Comparison of ENCODE assay signal across 11 cellular contexts in the genomic region with DNA sequence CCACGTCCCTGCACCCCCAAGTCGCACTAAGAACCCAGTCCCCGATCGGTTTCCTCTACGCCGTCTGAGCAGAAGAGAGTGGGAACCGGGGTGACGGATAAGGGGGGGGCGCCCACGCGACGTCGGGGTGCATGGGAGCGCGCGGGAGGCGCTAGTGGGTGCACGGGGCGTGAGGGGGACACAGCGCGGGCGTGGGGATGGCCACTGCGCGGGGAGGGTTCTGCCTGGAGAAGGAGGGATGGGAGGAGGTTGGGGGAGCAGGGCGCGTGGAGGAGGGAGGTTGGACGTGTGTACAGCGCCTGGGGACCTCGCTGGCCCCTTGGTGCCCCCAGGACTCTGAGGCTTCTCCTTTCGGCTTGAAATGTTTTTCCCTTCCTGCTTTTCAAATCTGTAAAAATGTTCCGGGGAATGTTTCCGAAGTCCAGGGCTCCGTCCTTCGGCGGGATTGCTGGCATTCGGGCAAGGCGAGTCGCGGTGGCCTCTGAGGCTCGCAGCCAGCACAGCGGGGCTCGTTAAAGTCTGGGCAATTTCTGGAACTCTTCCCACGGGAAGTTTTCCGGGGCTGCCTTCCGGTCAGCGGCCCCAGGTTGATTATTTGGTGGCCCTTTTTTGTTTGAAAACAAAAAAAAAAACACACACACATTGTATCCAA. TPM values are rescaled to one million over a fixed set of nuclear protein-coding genes. Genes with fewer than 3 reads are reported as not detected.
DNase-seq lines count a peak whose midpoint lies in the region; ATAC-seq and TF ChIP-seq lines count a peak whose summit lies in the region.
"Had no signal": no experiment of that assay in that cellular context is flagged by ENCODE, and none has a peak within 500 bp of the region (broad histone marks: within the 10 kb centered on the region; RNA-seq: fewer than 3 reads in every experiment).

No MANE protein-coding gene starts in this region.

- no peak overlapping the region for H3K9ac ChIP-seq in adipocyte (ENCODE audit: low read length)

- DNase-seq in NCI-H2227 (lab: John Stamatoyannopoulos, UW; ENCODE audit: unreplicated experiment): peak; percentile 17
- DNase-seq in NCI-H2227 treated with DMSO at 0.1 percent for 48 hours (lab: John Stamatoyannopoulos, UW): no peak
- DNase-seq in adipocyte (ENCODE audit: low read depth): peak; percentile 47
- DNase-seq in lung (ENCODE audit: low spot score): no peak
- DNase-seq in stomach: no peak
- DNase-seq in activated CD4-positive, alpha-beta T cell treated with anti-CD3 and anti-CD28 coated beads, Interleukin-2, amount 50 U/mL, for 1 hour: no peak
- DNase-seq in NCI-H2171 treated with DMSO at 0.1 percent for 48 hours (lab: John Stamatoyannopoulos, UW): no peak
- DNase-seq in NCI-H187 treated with DMSO at 0.1 percent for 48 hours (lab: John Stamatoyannopoulos, UW): no peak
- DNase-seq: ACHN, HCEC 1CT had no signal

- no peak for TF ChIP-seq EP300 in stomach (IDR thresholded peaks at IDR 0.05)

- no peaks in the 10 kb centered on the region for H3K36me3 ChIP-seq in adipocyte (ENCODE audit: control insufficient read depth, insufficient read depth, low read length, severe bottlenecking)
- no peaks in the 10 kb centered on the region for H3K36me3 ChIP-seq in lung (ENCODE audit: control insufficient read depth in 2 of 2, insufficient read depth in 2 of 2, low read length in 2 of 2)
- no peaks in the 10 kb centered on the region for H3K36me3 ChIP-seq in stomach

- H3K27me3 ChIP-seq in adipocyte (replicated peaks; ENCODE audit: control insufficient read depth, insufficient read depth, low read length) (peaks cover 82% of the 10 kb centered on the region), lung (ENCODE audit: control insufficient read depth, insufficient read depth) (peaks cover 9% of the 10 kb centered on the region), stomach (peaks cover 14 to 99% (median 87%) of the 10 kb centered on the region in 3 donors)

- no peak for TF ChIP-seq POLR2A in stomach (IDR thresholded peaks at IDR 0.05)

- H3K4me1 ChIP-seq in adipocyte (ENCODE audit: control insufficient read depth, insufficient read depth, low read length) (no peaks in the 10 kb centered on the region), lung (ENCODE audit: control insufficient read depth in 2 of 2, insufficient read depth in 2 of 2, low read length in 2 of 2) (peaks cover 7 to 8% of the 10 kb centered on the region in 2 donors), stomach (peaks cover 10 to 18% (median 15%) of the 10 kb centered on the region in 4 donors)

- no peak overlapping the region for H3K27ac ChIP-seq in lung (ENCODE audit: low read depth in 1 of 2, low read length in 1 of 2)
- H3K27ac ChIP-seq in stomach: no peak overlapping the region

- TF ChIP-seq CTCF in lung (IDR thresholded peaks at IDR 0.05; ENCODE audit: control extremely low read depth, extremely low read depth) (no peak), stomach (IDR thresholded peaks at IDR 0.05) (no peak)

- H3K9me3 ChIP-seq in adipocyte (ENCODE audit: control insufficient read depth, low read length) (no peaks in the 10 kb centered on the region), lung (ENCODE audit: control insufficient read depth in 2 of 2, insufficient read depth in 1 of 2, low read length in 1 of 2) (no peaks in the 10 kb centered on the region), stomach (no peaks in the 10 kb centered on the region)

- H3K4me3 ChIP-seq in adipocyte (ENCODE audit: low read length): no peak overlapping the region
- H3K4me3 ChIP-seq in lung: peak overlapping the region; percentile 20
- peak overlapping the region; percentile 29 to 50 (median 38) for H3K4me3 ChIP-seq in stomach
- H3K4me3 ChIP-seq: K562 had no signal

- 3 to 7% methylated on average over 42 to 46 of the region's 46 CpGs for WGBS in lung, 2 donors
- 3 to 7% (median 6%) methylated on average over 41 to 46 of the region's 46 CpGs for WGBS in stomach, 5 donors

- intact Hi-C loops in stomach (cut with DNase I; ENCODE audit: low total_unique reads): no loop called here

- ATAC-seq in lung (ENCODE audit: insufficient read depth, low FRiP score): no peak

RNA-seq across cellular contexts. Expression of a gene that starts 13.1 kb away (rescaled TPM):
- total RNA-seq in lung (10 to 100 TPM; 44.9 to 65.2 TPM), stomach (100 to 1,000 TPM in 1 of 5 donors, 10 to 100 TPM in 4; 21.0 to 207 (median 48.7) TPM)
- polyA plus RNA-seq in lung (10 to 100 TPM; 73.9 to 75.8 TPM), stomach (10 to 100 TPM; 41.9 to 49.3 (median 45.6) TPM)

Comparison
In these comparisons a context has a peak if more than half of its experiments do, and no peak if none do; other contexts are left out.
1. DNase-seq: peak in NCI-H2227 (single experiment) and adipocyte (single experiment); none in NCI-H2227 treated with DMSO at 0.1 percent for 48 hours (single experiment), lung (single experiment), stomach (single experiment), activated CD4-positive, alpha-beta T cell treated with anti-CD3 and anti-CD28 coated beads, Interleukin-2, amount 50 U/mL, for 1 hour (single experiment), NCI-H2171 treated with DMSO at 0.1 percent for 48 hours (single experiment) and NCI-H187 treated with DMSO at 0.1 percent for 48 hours (single experiment).